8 cellular contexts compared by ENCODE assay signal in genomic region chr12:76878045-76878898, GRCh38. TPM values are rescaled to one million over a fixed set of nuclear protein-coding genes. Genes with fewer than 3 reads are reported as not detected.
DNase-seq lines count a peak whose midpoint lies in the region; ATAC-seq and TF ChIP-seq lines count a peak whose summit lies in the region.

No MANE protein-coding gene starts in this region.

- no peaks in the 10 kb centered on the region for H3K9me3 Mint-ChIP-seq in nephron

- no peak for TF ChIP-seq EP300 in esophagus muscularis mucosa (IDR thresholded peaks at IDR 0.05)

- H3K36me3 ChIP-seq in WERI-Rb-1, result 0 out of 2 replicates have a peak, but pooled peaks cover 3% of the 10 kb centered on the region
- no peaks in the 10 kb centered on the region for H3K36me3 ChIP-seq in esophagus muscularis mucosa

- H3K27me3 ChIP-seq in WERI-Rb-1 (ENCODE audit: insufficient read depth, low read depth, severe bottlenecking) (no peaks in the 10 kb centered on the region), esophagus muscularis mucosa (no peaks in the 10 kb centered on the region)

- H3K4me3 Mint-ChIP-seq in nephron, result peak overlapping the region; percentile 97 to 100 (median 99)

- H3K27me3 Mint-ChIP-seq in nephron (ENCODE audit: low read depth), result no peaks in the 10 kb centered on the region

- H3K4me3 ChIP-seq in WERI-Rb-1 (ENCODE audit: low read depth, low read length) (peak overlapping the region; percentile 95), esophagus muscularis mucosa (peak overlapping the region; percentile 79 to 87 (median 82))

- intact Hi-C loops in esophagus muscularis mucosa (cut with DNase I), result loop anchor here (5.0 to 10.0 kb wide), 2 partner anchors 53 to 116 kb away; partner anchors contain the start of gene ZDHHC17

- peak overlapping the region; percentile 72 to 95 (median 89) for H3K27ac Mint-ChIP-seq in nephron

- ATAC-seq in GM21447 (IDR thresholded peaks at IDR 0.05; ENCODE audit: unreplicated experiment), result peak; percentile 43

- WGBS in esophagus muscularis mucosa, result 2% methylated on average over 30 of the region's 45 CpGs

- H3K36me3 Mint-ChIP-seq in nephron (ENCODE audit: low read depth), result peaks cover 11% of the 10 kb centered on the region

- H3K4me1 Mint-ChIP-seq in nephron, result peaks cover 64% of the 10 kb centered on the region

- peak overlapping the region; percentile 93 for H3K27ac ChIP-seq in WERI-Rb-1
- peak overlapping the region; percentile 92 to 96 (median 94) for H3K27ac ChIP-seq in esophagus muscularis mucosa (replicated peaks in 1 of 4)

- no peaks in the 10 kb centered on the region for H3K9me3 ChIP-seq in WERI-Rb-1 (ENCODE audit: severe bottlenecking)
- no peaks in the 10 kb centered on the region for H3K9me3 ChIP-seq in esophagus muscularis mucosa

- DNase-seq in NCI-H1694 treated with DMSO at 0.1 percent for 48 hours (lab: John Stamatoyannopoulos, UW) (peak; percentile 15), NCI-H1694 (lab: John Stamatoyannopoulos, UW) (no peak), HK-2 (ENCODE audit: unreplicated experiment) (peak; percentile 51), WERI-Rb-1 (peak; percentile 57), esophagus muscularis mucosa (ENCODE audit: extremely low spot score) (peak; percentile 89), medulla oblongata (ENCODE audit: extremely low spot score) (no peak)

- H3K4me1 ChIP-seq in esophagus muscularis mucosa, result peaks cover 18 to 63% (median 52%) of the 10 kb centered on the region in 4 donors

- TF ChIP-seq POLR2A in esophagus muscularis mucosa (IDR thresholded peaks at IDR 0.05; ENCODE audit: low read depth), result peak; percentile 58

- TF ChIP-seq CTCF in WERI-Rb-1 (IDR thresholded peaks at IDR 0.05; ENCODE audit: low read depth, low read length) (peak; percentile 57), esophagus muscularis mucosa (IDR thresholded peaks at IDR 0.05) (peak in 1 of 3 experiments; percentile 34), nephron (IDR thresholded peaks at IDR 0.05; ENCODE audit: unreplicated experiment in 3 of 3) (peak; percentile 21 to 30 (median 30))

RNA-seq across cellular contexts. Expression of gene CSRP2, which starts 0.5 kb away (rescaled TPM):
- 100 to 1,000 TPM in 1 of 4 donors, 10 to 100 TPM in 3; 46.1 to 129 (median 74.8) TPM for total RNA-seq in esophagus muscularis mucosa

Comparison
In these comparisons a context has a peak if more than half of its experiments do, and no peak if none do; other contexts are left out.
1. DNase-seq: peak in NCI-H1694 treated with DMSO at 0.1 percent for 48 hours (single experiment), HK-2 (single experiment), WERI-Rb-1 (single experiment) and esophagus muscularis mucosa (single experiment); none in NCI-H1694 (single experiment) and medulla oblongata (single experiment).